In genomic region chr7:1954366-1955004, GRCh38 we compare ENCODE assay signal across 20 cellular contexts.
DNase-seq lines count a peak whose midpoint lies in the region; ATAC-seq, FAIRE-seq and TF ChIP-seq lines count a peak whose summit lies in the region.
"Had no signal": no experiment of that assay in that cellular context is flagged by ENCODE, and none has a peak within 500 bp of the region (broad histone marks: within the 10 kb centered on the region; RNA-seq: fewer than 3 reads in every experiment).

No MANE protein-coding gene starts in this region.

- no peak overlapping the region for H3K27ac Mint-ChIP-seq in activated CD4-positive, alpha-beta T cell treated with anti-CD3 and anti-CD28 coated beads, Interleukin-2, amount 10 ng/mL, durations not matched to agents 24 days and 14 days
- H3K27ac Mint-ChIP-seq: CD8-positive, alpha-beta T cell had no signal

- CTCF ChIA-PET in HepG2 (lab: Yijun Ruan, JAX; ENCODE audit: low intra/inter-chr PET ratio, low total read pairs) (no interaction called here), K562 (lab: Yijun Ruan, JAX; ENCODE audit: low intra/inter-chr PET ratio) (no interaction called here)

- H3K4me3 ChIP-seq in right lobe of liver = no peak overlapping the region
- H3K4me3 ChIP-seq in HepG2 (replicated peaks in 1 of 3; ENCODE audit: insufficient read depth in 1 of 3, low read depth in 2 of 3, low read length in 3 of 3) = no peak overlapping the region
- H3K4me3 ChIP-seq in K562 = no peak overlapping the region
- H3K4me3 ChIP-seq: A549, Peyer's patch had no signal

- TF ChIP-seq POLR2A in right lobe of liver (IDR thresholded peaks at IDR 0.05) (no peak), HepG2 (IDR thresholded peaks at IDR 0.05; ENCODE audit: insufficient read depth in 1 of 2, low read depth in 2 of 2, low read length in 2 of 2) (no peak), K562 (conservative IDR thresholded peaks at IDR 0.05) (no peak)

- peaks cover 8% of the 10 kb centered on the region for H3K4me1 Mint-ChIP-seq in activated CD4-positive, alpha-beta T cell treated with anti-CD3 and anti-CD28 coated beads, Interleukin-2, amount 10 ng/mL, durations not matched to agents 24 days and 14 days

- peak in 2 of 3 donors; percentile 7 to 31 for DNase-seq in right lobe of liver
- no peak for DNase-seq in HepG2 (ENCODE audit: low spot score)
- peak; percentile 9 to 57 (median 40) for DNase-seq in K562 (ENCODE audit: extremely low read depth in 1 of 4, low spot score in 3 of 4)
- DNase-seq in iPS-NIHi7 (ENCODE audit: extremely low spot score) = peak; percentile 51
- DNase-seq in NCI-H226 = no peak
- DNase-seq in SIG-M5 (lab: John Stamatoyannopoulos, UW) = no peak
- DNase-seq in activated CD4-positive, alpha-beta T cell treated with anti-CD3 and anti-CD28 coated beads, Interleukin-2, amount 10 ng/mL, durations not matched to agents 24 days and 14 days = no peak
- DNase-seq in frontal cortex (ENCODE audit: low spot score in 2 of 2) = no peak
- DNase-seq: BE2C; CD8-positive, alpha-beta T cell; DMS79 treated with DMSO at 0.1 percent for 48 hours; GOT3; Karpas-422; NCI-H187 treated with DMSO at 0.1 percent for 48 hours; Peyer's patch; SHP77 treated with DMSO at 0.1 percent for 48 hours had no signal

- H3K9ac ChIP-seq in HepG2 (ENCODE audit: insufficient read depth, low read depth, low read length) (no peak overlapping the region), K562 (ENCODE audit: insufficient read depth in 1 of 2, low read depth in 2 of 2, low read length in 2 of 2) (peak overlapping the region in 1 of 2 experiments; percentile 58; a peak in 1 of 4 replicates)

- H2AFZ ChIP-seq in HepG2 (ENCODE audit: low read length) (no peak overlapping the region), K562 (ENCODE audit: low read depth, low read length) (no peak overlapping the region)

- H3K36me3 ChIP-seq in right lobe of liver (no peaks in the 10 kb centered on the region), HepG2 (replicated peaks in 1 of 2; ENCODE audit: control insufficient read depth in 1 of 2, insufficient read depth in 2 of 2, low read length in 2 of 2) (peaks cover 2 to 15% of the 10 kb centered on the region in 2 experiments; a peak in 2 of 5 replicates), K562 (ENCODE audit: control insufficient read depth, insufficient read depth, low read length) (peaks cover 9% of the 10 kb centered on the region; the same call in 1 of the 3 replicates)
- H3K36me3 ChIP-seq: BE2C, Peyer's patch had no signal

- no peaks in the 10 kb centered on the region for H3K9me1 ChIP-seq in K562 (ENCODE audit: control insufficient read depth, insufficient read depth, low read length)

- TF ChIP-seq RAD21 in HepG2 (CRISPR knock-in tag; IDR thresholded peaks at IDR 0.05) = no peak
- TF ChIP-seq RAD21 in K562 (CRISPR knock-in tag; conservative IDR thresholded peaks at IDR 0.05 in 1 of 2, IDR thresholded peaks at IDR 0.05 in 1 of 2) = no peak

- in situ Hi-C loops in HepG2 (cut with HindIII; ENCODE audit: extremely low pct_ligation_motif_present, low pct_unique_long_range_greater_than_20kb) = no loop called here
- in situ Hi-C loops in K562 (cut with MboI) = no loop called here

- H3K4me1 ChIP-seq in right lobe of liver (no peaks in the 10 kb centered on the region), HepG2 (ENCODE audit: insufficient read depth, low read length) (no peaks in the 10 kb centered on the region), K562 (replicated peaks in 1 of 2; ENCODE audit: control insufficient read depth in 2 of 2, insufficient read depth in 2 of 2, low read length in 2 of 2) (peaks cover 13 to 78% of the 10 kb centered on the region in 2 experiments)
- H3K4me1 ChIP-seq: A549, Peyer's patch had no signal

- H3K27me3 ChIP-seq in right lobe of liver (no peaks in the 10 kb centered on the region), HepG2 (ENCODE audit: control insufficient read depth in 1 of 2, insufficient read depth in 2 of 2, low read length in 2 of 2) (no peaks in the 10 kb centered on the region), K562 (ENCODE audit: control insufficient read depth in 2 of 2, insufficient read depth in 2 of 2, low read length in 2 of 2) (no peaks in the 10 kb centered on the region)
- H3K27me3 ChIP-seq: BE2C, Peyer's patch had no signal

- H3K4me3 Mint-ChIP-seq in activated CD4-positive, alpha-beta T cell treated with anti-CD3 and anti-CD28 coated beads, Interleukin-2, amount 10 ng/mL, durations not matched to agents 24 days and 14 days = no peak overlapping the region
- H3K4me3 Mint-ChIP-seq: CD8-positive, alpha-beta T cell had no signal

- BruUV-seq in HepG2 (replicated peaks; lab: Mats Ljungman, UMichigan) = no TSS peak
- no TSS peak for BruUV-seq in K562 (replicated peaks; lab: Mats Ljungman, UMichigan)

- no peak for ATAC-seq in right lobe of liver
- no peak for ATAC-seq in HepG2
- ATAC-seq in K562 = no peak
- ATAC-seq: A549; CD8-positive, alpha-beta T cell had no signal

- POLR2A ChIA-PET in HepG2 (lab: Yijun Ruan, JAX) (no interaction called here), K562 (lab: Yijun Ruan, JAX) (interaction anchor here (1.0 kb wide), 1 partner anchor 71 kb away, joined by 3 read pairs; no protein-coding TSS in a partner anchor)

- no peak overlapping the region for H3K4me2 ChIP-seq in HepG2 (ENCODE audit: low read depth, low read length)
- H3K4me2 ChIP-seq in K562 (ENCODE audit: insufficient read depth, low read length) = no peak overlapping the region
- H3K4me2 ChIP-seq: A549 had no signal

- no peak overlapping the region for H3K27ac ChIP-seq in right lobe of liver
- no peak overlapping the region for H3K27ac ChIP-seq in HepG2 (ENCODE audit: extremely low read length, insufficient read depth, low read length)
- H3K27ac ChIP-seq in K562 (ENCODE audit: extremely low read depth, low read depth, low read length) = no peak overlapping the region
- H3K27ac ChIP-seq: A549, Peyer's patch had no signal

- H3K36me3 Mint-ChIP-seq in activated CD4-positive, alpha-beta T cell treated with anti-CD3 and anti-CD28 coated beads, Interleukin-2, amount 10 ng/mL, durations not matched to agents 24 days and 14 days (ENCODE audit: low read depth) = peaks cover 22% of the 10 kb centered on the region

- FAIRE-seq in HepG2 (lab: Jason Lieb, UNC) = no peak
- FAIRE-seq in K562 (lab: Jason Lieb, UNC) = no peak
- no peak for FAIRE-seq in frontal cortex (lab: Jason Lieb, UNC)
- FAIRE-seq: A549, D721Med, G401.6, GM12892 had no signal

- peaks cover 4% of the 10 kb centered on the region for H3K27me3 Mint-ChIP-seq in activated CD4-positive, alpha-beta T cell treated with anti-CD3 and anti-CD28 coated beads, Interleukin-2, amount 10 ng/mL, durations not matched to agents 24 days and 14 days

- H3K79me2 ChIP-seq in HepG2 (ENCODE audit: insufficient read depth, low read length) = no peaks in the 10 kb centered on the region
- no peaks in the 10 kb centered on the region for H3K79me2 ChIP-seq in K562 (ENCODE audit: control insufficient read depth, insufficient read depth, low read length)

- no peak for TF ChIP-seq EP300 in HepG2 (IDR thresholded peaks at IDR 0.05; ENCODE audit: low read depth in 2 of 2, low read length in 2 of 2)
- TF ChIP-seq EP300 in HepG2 (CRISPR knock-in tag; IDR thresholded peaks at IDR 0.05; ENCODE audit: borderline replicate concordance) = no peak
- no peak for TF ChIP-seq EP300 in K562 (IDR thresholded peaks at IDR 0.05; ENCODE audit: low read length)

- peaks cover 4% of the 10 kb centered on the region for H3K9me3 Mint-ChIP-seq in activated CD4-positive, alpha-beta T cell treated with anti-CD3 and anti-CD28 coated beads, Interleukin-2, amount 10 ng/mL, durations not matched to agents 24 days and 14 days

- TF ChIP-seq CTCF in right lobe of liver (IDR thresholded peaks at IDR 0.05) (no peak), HepG2 (CRISPR knock-in tag; IDR thresholded peaks at IDR 0.05) (no peak), K562 (IDR thresholded peaks at IDR 0.05 in 2 of 3, conservative IDR thresholded peaks at IDR 0.05 in 1 of 3; ENCODE audit: insufficient read depth in 2 of 3, low read depth in 1 of 3, low read length in 3 of 3) (no peak)

- intact Hi-C loops in right lobe of liver (cut with DNase I) = no loop called here
- intact Hi-C loops in HepG2 (cut with micrococcal nuclease; ENCODE audit: unreplicated experiment) = no loop called here
- intact Hi-C loops in K562 (cut with micrococcal nuclease) = no loop called here
- intact Hi-C loops in activated CD4-positive, alpha-beta T cell treated with anti-CD3 and anti-CD28 coated beads, Interleukin-2, amount 10 ng/mL, durations not matched to agents 24 days and 14 days (cut with micrococcal nuclease) = no loop called here

- WGBS in right lobe of liver (ENCODE audit: insufficient coverage, low coverage, low lambda C conversion rate, missing lambda C conversion rate) = 71% methylated on average over 5 of the region's 22 CpGs
- 96% methylated on average over 15 of the region's 22 CpGs for WGBS in HepG2 (ENCODE audit: low lambda C conversion rate)
- 89% methylated on average over 12 of the region's 22 CpGs for WGBS in K562 (ENCODE audit: insufficient coverage, low coverage, missing lambda C conversion rate)

- no peaks in the 10 kb centered on the region for H3K9me3 ChIP-seq in right lobe of liver
- H3K9me3 ChIP-seq in HepG2 (ENCODE audit: low read length) = no peaks in the 10 kb centered on the region
- H3K9me3 ChIP-seq in K562 (replicated peaks; ENCODE audit: control insufficient read depth, insufficient read depth, low read depth, low read length) = no peaks in the 10 kb centered on the region
- H3K9me3 ChIP-seq: A549, BE2C, Peyer's patch had no signal

- H4K20me1 ChIP-seq in HepG2 (ENCODE audit: insufficient read depth, low read length) (no peaks in the 10 kb centered on the region), K562 (replicated peaks; ENCODE audit: control insufficient read depth, insufficient read depth, low read length) (no peaks in the 10 kb centered on the region)

TF ChIP-seq in HepG2, 621 proteins besides CTCF, POLR2A, EP300 and RAD21 (continues in another document):
- TF ChIP-seq CBX1 (IDR thresholded peaks at IDR 0.05; ENCODE audit: low read depth) = no peak

TF ChIP-seq in K562, 482 proteins besides CTCF, POLR2A, EP300 and RAD21 (continues in another document):
- TF ChIP-seq ZNF589 (CRISPR knock-in tag; IDR thresholded peaks at IDR 0.05; ENCODE audit: low read depth) = no peak

Comparison
In these comparisons a context has a peak if more than half of its experiments do, and no peak if none do; other contexts are left out.
1. DNase-seq: peak in right lobe of liver (2 of 3), K562 (4 of 4) and iPS-NIHi7 (single experiment); none in HepG2 (single experiment), NCI-H226 (single experiment), SIG-M5 (single experiment), activated CD4-positive, alpha-beta T cell treated with anti-CD3 and anti-CD28 coated beads, Interleukin-2, amount 10 ng/mL, durations not matched to agents 24 days and 14 days (single experiment) and frontal cortex (0 of 2).